8 cellular contexts compared by ENCODE assay signal in genomic region chr4:25993564-25994185, GRCh38.
A peak's percentile ranks its signal among the peaks of the same experiment; 100 is the strongest.
DNase-seq lines count a peak whose midpoint lies in the region; ATAC-seq and TF ChIP-seq lines count a peak whose summit lies in the region.

No MANE protein-coding gene starts in this region.

- no peaks in the 10 kb centered on the region for H3K9me3 ChIP-seq in OCI-LY7 (ENCODE audit: low read length)
- no peaks in the 10 kb centered on the region for H3K9me3 ChIP-seq in spleen

- H3F3A ChIP-seq in GM23338 (replicated peaks; ENCODE audit: low read depth) = 0 out of 2 replicates have a peak, but pooled peaks cover 5% of the 10 kb centered on the region

- DNase-seq in D341Med (ENCODE audit: low spot score) = peak; percentile 61
- peak; percentile 97 for DNase-seq in GM23338 (ENCODE audit: low spot score)
- peak; percentile 65 for DNase-seq in OCI-LY7 (ENCODE audit: low spot score)
- DNase-seq in epithelial cell of esophagus (ENCODE audit: low read depth) = no peak
- DNase-seq in spleen = no peak
- no peak for DNase-seq in NCI-H1694 (lab: John Stamatoyannopoulos, UW)
- no peak for DNase-seq in NCI-H446 (lab: John Stamatoyannopoulos, UW)
- DNase-seq in pons (ENCODE audit: low spot score) = no peak

- H3K9me3 Mint-ChIP-seq in GM23338 = peaks cover 6% of the 10 kb centered on the region; the same call in 2 of the 3 replicates

- H3K79me2 ChIP-seq in GM23338 (replicated peaks; ENCODE audit: insufficient read depth) (no peaks in the 10 kb centered on the region), OCI-LY7 (ENCODE audit: insufficient read depth, low read depth, low read length) (no peaks in the 10 kb centered on the region)

- peak; percentile 91 for ATAC-seq in GM23338

- peaks cover 5% of the 10 kb centered on the region; the same call in 2 of the 3 replicates for H3K36me3 Mint-ChIP-seq in GM23338 (ENCODE audit: low read depth)

- no peak overlapping the region for H2AFZ ChIP-seq in GM23338
- peak overlapping the region; percentile 51; the same call in 1 of the 2 replicates for H2AFZ ChIP-seq in OCI-LY7 (ENCODE audit: low read length)

- intact Hi-C loops in OCI-LY7 (cut with micrococcal nuclease; ENCODE audit: unreplicated experiment) (no loop called here), spleen (cut with DNase I; ENCODE audit: low total_unique reads) (no loop called here)

- H3K36me3 ChIP-seq in GM23338 (ENCODE audit: insufficient read depth) = no peaks in the 10 kb centered on the region
- no peaks in the 10 kb centered on the region for H3K36me3 ChIP-seq in OCI-LY7 (ENCODE audit: insufficient read depth, low read length)
- no peaks in the 10 kb centered on the region for H3K36me3 ChIP-seq in spleen

- CTCF ChIA-PET in OCI-LY7 (lab: Charles Lee; ENCODE audit: unreplicated experiment) = interaction anchor here (0.6 kb wide), 1 partner anchor 152 kb away, joined by 5 read pairs; no protein-coding TSS in a partner anchor

- H3K27me3 ChIP-seq in GM23338 (ENCODE audit: insufficient read depth) = no peaks in the 10 kb centered on the region
- H3K27me3 ChIP-seq in spleen (replicated peaks in 1 of 7) = no peaks in the 10 kb centered on the region

- H4K20me1 ChIP-seq in GM23338 (replicated peaks; ENCODE audit: insufficient read depth) (no peaks in the 10 kb centered on the region), OCI-LY7 (ENCODE audit: insufficient read depth, low read length) (no peaks in the 10 kb centered on the region)

- WGBS in spleen, 5 donors = 56 to 75% (median 60%) methylated on average over 11 of the region's 11 CpGs

- H3K4me1 Mint-ChIP-seq in GM23338 = peaks cover 10% of the 10 kb centered on the region

- H3K4me2 ChIP-seq in GM23338 (peak overlapping the region; percentile 36; the same call in 1 of the 2 replicates), OCI-LY7 (ENCODE audit: low read length) (peak overlapping the region; percentile 53)

- peaks cover 11% of the 10 kb centered on the region for H3K27me3 Mint-ChIP-seq in GM23338 (ENCODE audit: insufficient read depth, low read depth, poor library complexity)

- TF ChIP-seq CTCF in GM23338 (conservative IDR thresholded peaks at IDR 0.05; ENCODE audit: low read depth in 2 of 2) = peak; percentile 67 to 77
- peak; percentile 77 for TF ChIP-seq CTCF in OCI-LY7 (conservative IDR thresholded peaks at IDR 0.05; ENCODE audit: low read length)
- TF ChIP-seq CTCF in epithelial cell of esophagus (IDR thresholded peaks at IDR 0.05; ENCODE audit: insufficient read depth, low read depth, low read length, missing control alignments) = peak; percentile 24
- peak in 6 of 11 experiments; percentile 9 to 31 (median 18) for TF ChIP-seq CTCF in spleen (IDR thresholded peaks at IDR 0.05 in 8 of 11, conservative IDR thresholded peaks at IDR 0.05 in 3 of 11)

- H3K9me2 ChIP-seq in GM23338 (ENCODE audit: insufficient read depth) (no peaks in the 10 kb centered on the region), OCI-LY7 (ENCODE audit: insufficient read depth, low read length) (no peaks in the 10 kb centered on the region)

- BruUV-seq in OCI-LY7 (replicated peaks; lab: Mats Ljungman, UMichigan) = no TSS peak

- no peak for TF ChIP-seq POLR2A in spleen (IDR thresholded peaks at IDR 0.05)

- H3K27ac ChIP-seq in GM23338 (ENCODE audit: low read depth) = peak overlapping the region; percentile 95
- H3K27ac ChIP-seq in OCI-LY7 (ENCODE audit: low read depth, low read length, poor library complexity, severe bottlenecking) = no peak overlapping the region
- no peak overlapping the region for H3K27ac ChIP-seq in spleen

- POLR2A ChIA-PET in OCI-LY7 (lab: Charles Lee) = interaction anchor here (0.6 to 1.6 kb wide), 5 partner anchors 19 to 404 kb away, joined by 3 to 5 read pairs (median 3); no protein-coding TSS in a partner anchor

- peak overlapping the region; percentile 98 for H3K27ac Mint-ChIP-seq in GM23338

- H3K4me3 ChIP-seq in GM23338 (peak overlapping the region; percentile 8; the same call in 1 of the 2 replicates), OCI-LY7 (ENCODE audit: low read depth, low read length, poor library complexity, severe bottlenecking) (peak overlapping the region; percentile 21), epithelial cell of esophagus (ENCODE audit: low read length) (no peak overlapping the region), spleen (no peak overlapping the region)

- H3K4me1 ChIP-seq in GM23338 (ENCODE audit: insufficient read depth) (0 out of 2 replicates have a peak, but pooled peaks cover 2% of the 10 kb centered on the region), OCI-LY7 (ENCODE audit: insufficient read depth, low read length, poor library complexity, severe bottlenecking) (peaks cover 12% of the 10 kb centered on the region), spleen (no peaks in the 10 kb centered on the region)

- H3K4me3 Mint-ChIP-seq in GM23338 = peak overlapping the region; percentile 23; the same call in 2 of the 3 replicates

TF ChIP-seq in GM23338, 12 proteins besides CTCF, POLR2A, EP300 and RAD21 (continues in another document):
- no peak for TF ChIP-seq POLR2AphosphoS5 (IDR thresholded peaks at IDR 0.05; ENCODE audit: low read depth)
- TF ChIP-seq ZNF462 (CRISPR knock-in tag; IDR thresholded peaks at IDR 0.05) = no peak
- no peak for TF ChIP-seq ETS1 (IDR thresholded peaks at IDR 0.05)

Comparison
In these comparisons a context has a peak if more than half of its experiments do, and no peak if none do; other contexts are left out.
1. DNase-seq: peak in D341Med (single experiment), GM23338 (single experiment) and OCI-LY7 (single experiment); none in epithelial cell of esophagus (single experiment), spleen (single experiment), NCI-H1694 (single experiment), NCI-H446 (0 of 2) and pons (single experiment).
2. H3K4me3 ChIP-seq: peak in GM23338 (single experiment) and OCI-LY7 (single experiment); none in epithelial cell of esophagus (single experiment) and spleen (0 of 8).
3. CTCF ChIP-seq: peak in every context shown above with its lines; median percentile 77 in OCI-LY7; 72 in GM23338; 24 in epithelial cell of esophagus; 18 in spleen.